Comparison of ENCODE assay signal across 14 cellular contexts in the genomic region with DNA sequence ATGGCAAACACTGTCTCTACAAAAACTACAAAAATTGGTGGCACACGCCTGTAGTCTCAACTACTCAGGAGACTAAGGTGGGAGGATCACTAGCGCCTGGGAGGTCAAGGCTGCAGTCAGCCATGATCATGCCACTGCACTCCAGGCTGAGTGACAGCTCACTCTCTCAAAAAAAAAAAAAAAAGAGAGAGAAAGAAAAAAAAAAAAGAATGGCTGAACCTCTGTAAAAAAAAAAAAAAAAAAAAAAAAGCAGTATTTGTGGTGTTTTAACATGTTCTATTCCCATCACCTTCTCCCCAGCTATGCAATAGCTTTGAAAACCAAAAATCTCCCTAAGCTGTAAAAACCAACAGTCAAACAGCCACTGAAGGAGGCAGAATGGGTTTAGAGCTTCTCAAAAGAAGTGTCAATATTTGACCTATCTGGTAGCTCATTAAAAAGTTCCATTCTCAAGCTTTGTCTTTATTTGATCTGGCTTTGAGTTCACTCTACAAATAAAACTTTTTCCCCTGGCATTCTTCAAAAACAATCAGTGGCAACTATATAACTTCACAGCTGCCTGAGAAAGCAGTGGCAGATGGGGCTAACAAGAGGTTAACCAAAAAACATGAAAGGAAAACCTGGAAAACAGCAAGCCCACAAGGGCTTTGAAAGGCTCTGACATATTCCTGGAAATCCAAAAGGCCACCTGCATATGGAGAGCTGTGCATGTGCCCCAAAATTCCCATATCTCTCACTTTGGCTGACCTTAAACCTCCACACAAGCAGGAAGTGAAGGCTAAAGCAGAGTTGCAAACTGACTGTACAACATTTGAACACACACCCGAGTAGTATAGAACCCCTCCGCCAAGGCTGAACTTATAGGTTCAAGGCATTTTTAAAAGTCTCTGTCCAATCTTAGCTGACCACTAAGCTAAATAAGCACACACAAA. TPM values are rescaled to one million over a fixed set of nuclear protein-coding genes. Genes with fewer than 3 reads are reported as not detected.
DNase-seq lines count a peak whose midpoint lies in the region; ATAC-seq and TF ChIP-seq lines count a peak whose summit lies in the region.
"Had no signal": no experiment of that assay in that cellular context is flagged by ENCODE, and none has a peak within 500 bp of the region (broad histone marks: within the 10 kb centered on the region; RNA-seq: fewer than 3 reads in every experiment).

No MANE protein-coding gene starts in this region.

- DNase-seq in DMS 273 treated with DMSO at 0.1 percent for 48 hours (lab: John Stamatoyannopoulos, UW) (peak; percentile 57), left lung (no peak), posterior vena cava (ENCODE audit: low spot score) (no peak), NCI-H1436 (lab: John Stamatoyannopoulos, UW) (no peak)
- no peak for DNase-seq in effector memory CD8-positive, alpha-beta T cell
- DNase-seq: activated effector memory CD4-positive, alpha-beta T cell treated with anti-CD3 and anti-CD28 coated beads, Interleukin-2, amount 50 U/mL, for 16 hours; GDM1; H7; kidney; retina had no signal

- H3K27me3 ChIP-seq in left lung: no peaks in the 10 kb centered on the region
- H3K27me3 ChIP-seq: BLaER1 had no signal

- H3K36me3 Mint-ChIP-seq in T-helper 1 cell treated with Interleukin-12 subunit alpha and Interleukin-12 subunit beta and Interleukin-4 antibody, amounts not matched to agents 30 μg/mL and 1 μg/mL, for 36 hours (ENCODE audit: low read depth): peaks cover 3% of the 10 kb centered on the region
- no peaks in the 10 kb centered on the region for H3K36me3 Mint-ChIP-seq in effector memory CD8-positive, alpha-beta T cell (ENCODE audit: insufficient read depth)

- peaks cover 29% of the 10 kb centered on the region for H3K4me1 Mint-ChIP-seq in T-helper 1 cell treated with Interleukin-12 subunit alpha and Interleukin-12 subunit beta and Interleukin-4 antibody, amounts not matched to agents 30 μg/mL and 1 μg/mL, for 36 hours (ENCODE audit: low read depth)
- peaks cover 22 to 45% of the 10 kb centered on the region in 2 donors for H3K4me1 Mint-ChIP-seq in effector memory CD8-positive, alpha-beta T cell (ENCODE audit: low read depth in 2 of 2)

- H3K9me3 Mint-ChIP-seq in T-helper 1 cell treated with Interleukin-12 subunit alpha and Interleukin-12 subunit beta and Interleukin-4 antibody, amounts not matched to agents 30 μg/mL and 1 μg/mL, for 36 hours: no peaks in the 10 kb centered on the region
- H3K9me3 Mint-ChIP-seq in effector memory CD8-positive, alpha-beta T cell: no peaks in the 10 kb centered on the region

- H3K27ac ChIP-seq in 22Rv1 (peak overlapping the region; percentile 68), left lung (peak overlapping the region; percentile 37 to 39)
- H3K27ac ChIP-seq: BLaER1 had no signal

- H3K27me3 Mint-ChIP-seq in T-helper 1 cell treated with Interleukin-12 subunit alpha and Interleukin-12 subunit beta and Interleukin-4 antibody, amounts not matched to agents 30 μg/mL and 1 μg/mL, for 36 hours (ENCODE audit: low read depth): no peaks in the 10 kb centered on the region
- no peaks in the 10 kb centered on the region for H3K27me3 Mint-ChIP-seq in effector memory CD8-positive, alpha-beta T cell

- TF ChIP-seq CTCF in 22Rv1 (IDR thresholded peaks at IDR 0.05): no peak
- TF ChIP-seq CTCF in left lung (IDR thresholded peaks at IDR 0.05): no peak

- H3K36me3 ChIP-seq in left lung: no peaks in the 10 kb centered on the region
- H3K36me3 ChIP-seq: BLaER1 had no signal

- H3K4me1 ChIP-seq in left lung: peaks cover 13 to 55% of the 10 kb centered on the region in 2 donors
- H3K4me1 ChIP-seq: BLaER1 had no signal

- no peaks in the 10 kb centered on the region for H3K9me3 ChIP-seq in left lung
- H3K9me3 ChIP-seq: BLaER1 had no signal

- H3K4me3 Mint-ChIP-seq in T-helper 1 cell treated with Interleukin-12 subunit alpha and Interleukin-12 subunit beta and Interleukin-4 antibody, amounts not matched to agents 30 μg/mL and 1 μg/mL, for 36 hours: peak overlapping the region; percentile 45
- peak overlapping the region in 1 of 2 donors; percentile 33 for H3K4me3 Mint-ChIP-seq in effector memory CD8-positive, alpha-beta T cell

- ATAC-seq in left lung: peak; percentile 79
- ATAC-seq in GM19328 (IDR thresholded peaks at IDR 0.05; ENCODE audit: unreplicated experiment): no peak
- no peak for ATAC-seq in effector memory CD8-positive, alpha-beta T cell (replicated peaks)

- intact Hi-C loops in left lung (cut with DNase I) (no loop called here), posterior vena cava (cut with DNase I) (no loop called here)

- H3K27ac Mint-ChIP-seq in T-helper 1 cell treated with Interleukin-12 subunit alpha and Interleukin-12 subunit beta and Interleukin-4 antibody, amounts not matched to agents 30 μg/mL and 1 μg/mL, for 36 hours: peak overlapping the region; percentile 86
- H3K27ac Mint-ChIP-seq in effector memory CD8-positive, alpha-beta T cell: peak overlapping the region in 1 of 2 donors; percentile 6

- no peak overlapping the region for H3K4me3 ChIP-seq in left lung
- H3K4me3 ChIP-seq: BLaER1 had no signal

RNA-seq across cellular contexts. Expression of a gene that starts 36.0 kb away (rescaled TPM):
- total RNA-seq in left lung (10 to 100 TPM; 52.7 to 73.2 TPM), posterior vena cava (10 to 100 TPM; 41.1 to 50.1 TPM)
